2 cellular contexts compared by ENCODE assay signal in the genomic region with DNA sequence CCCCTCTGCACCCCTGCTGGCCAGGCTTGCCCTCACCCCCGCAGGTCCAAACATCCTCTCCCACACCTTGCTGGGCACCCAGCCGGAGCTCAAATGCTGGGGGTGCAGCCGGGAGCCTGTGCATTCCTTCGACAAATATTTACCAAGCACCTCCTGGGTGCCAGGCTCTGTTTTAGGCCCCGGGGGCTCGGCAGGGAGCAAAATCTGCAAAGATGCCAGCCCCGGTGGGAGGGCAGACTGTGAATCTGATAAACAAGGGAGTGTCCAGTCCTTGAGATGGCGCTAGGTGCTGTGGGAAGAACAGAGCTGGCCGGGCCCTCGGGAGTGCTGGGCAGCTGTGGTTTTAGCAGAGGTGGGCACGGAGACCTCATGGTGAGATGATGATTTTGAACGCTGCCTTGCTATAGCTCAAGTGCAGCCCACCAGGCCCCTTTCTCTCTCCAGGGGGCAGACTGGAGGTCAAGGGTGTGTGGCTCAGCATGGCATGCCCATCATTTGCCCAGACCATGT.
TF ChIP-seq lines count a peak whose summit lies in the region.

No MANE protein-coding gene starts in this region.

TF ChIP-seq in SK-N-SH, 30 proteins besides CTCF, POLR2A, EP300 and RAD21 (continued from another document):
- TF ChIP-seq NFIC (IDR thresholded peaks at IDR 0.05; ENCODE audit: borderline replicate concordance) (no peak), RXRA (IDR thresholded peaks at IDR 0.05; ENCODE audit: borderline replicate concordance, low read depth) (no peak), SIN3A (IDR thresholded peaks at IDR 0.05; ENCODE audit: borderline replicate concordance, low read depth, low read length) (no peak), FOXJ3 (CRISPR knock-in tag; IDR thresholded peaks at IDR 0.05) (no peak), FOXM1 (IDR thresholded peaks at IDR 0.05; ENCODE audit: low read depth) (no peak)

TF ChIP-seq in SK-N-SH treated with all-trans-retinoic acid at 6 μM for 48 hours, 23 proteins besides CTCF, POLR2A, EP300 and RAD21 (continued from another document):
- TF ChIP-seq, protein P1, sequence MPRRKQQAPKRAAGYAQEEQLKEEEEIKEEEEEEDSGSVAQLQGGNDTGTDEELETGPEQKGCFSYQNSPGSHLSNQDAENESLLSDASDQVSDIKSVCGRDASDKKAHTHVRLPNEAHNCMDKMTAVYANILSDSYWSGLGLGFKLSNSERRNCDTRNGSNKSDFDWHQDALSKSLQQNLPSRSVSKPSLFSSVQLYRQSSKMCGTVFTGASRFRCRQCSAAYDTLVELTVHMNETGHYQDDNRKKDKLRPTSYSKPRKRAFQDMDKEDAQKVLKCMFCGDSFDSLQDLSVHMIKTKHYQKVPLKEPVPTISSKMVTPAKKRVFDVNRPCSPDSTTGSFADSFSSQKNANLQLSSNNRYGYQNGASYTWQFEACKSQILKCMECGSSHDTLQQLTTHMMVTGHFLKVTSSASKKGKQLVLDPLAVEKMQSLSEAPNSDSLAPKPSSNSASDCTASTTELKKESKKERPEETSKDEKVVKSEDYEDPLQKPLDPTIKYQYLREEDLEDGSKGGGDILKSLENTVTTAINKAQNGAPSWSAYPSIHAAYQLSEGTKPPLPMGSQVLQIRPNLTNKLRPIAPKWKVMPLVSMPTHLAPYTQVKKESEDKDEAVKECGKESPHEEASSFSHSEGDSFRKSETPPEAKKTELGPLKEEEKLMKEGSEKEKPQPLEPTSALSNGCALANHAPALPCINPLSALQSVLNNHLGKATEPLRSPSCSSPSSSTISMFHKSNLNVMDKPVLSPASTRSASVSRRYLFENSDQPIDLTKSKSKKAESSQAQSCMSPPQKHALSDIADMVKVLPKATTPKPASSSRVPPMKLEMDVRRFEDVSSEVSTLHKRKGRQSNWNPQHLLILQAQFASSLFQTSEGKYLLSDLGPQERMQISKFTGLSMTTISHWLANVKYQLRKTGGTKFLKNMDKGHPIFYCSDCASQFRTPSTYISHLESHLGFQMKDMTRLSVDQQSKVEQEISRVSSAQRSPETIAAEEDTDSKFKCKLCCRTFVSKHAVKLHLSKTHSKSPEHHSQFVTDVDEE (CRISPR knock-in tag; IDR thresholded peaks at IDR 0.05), result no peak
- TF ChIP-seq ZFP30 (CRISPR knock-in tag; IDR thresholded peaks at IDR 0.05), result no peak
- TF ChIP-seq ARNTL (CRISPR knock-in tag; IDR thresholded peaks at IDR 0.05; ENCODE audit: borderline replicate concordance, low read depth), result no peak
